In genomic region chr12:51341259-51342007, GRCh38 we compare ENCODE assay signal across 8 cellular contexts. TPM values are rescaled to one million over a fixed set of nuclear protein-coding genes. Genes with fewer than 3 reads are reported as not detected.
DNase-seq lines count a peak whose midpoint lies in the region; ATAC-seq and TF ChIP-seq lines count a peak whose summit lies in the region.

No MANE protein-coding gene starts in this region.

- no peak overlapping the region for H3K4me3 ChIP-seq in Karpas-422 (ENCODE audit: low read length)
- peak overlapping the region; percentile 28 to 47 for H3K4me3 ChIP-seq in foreskin fibroblast (ENCODE audit: low read depth in 1 of 2, low read length in 2 of 2)
- peak overlapping the region; percentile 30 to 42 for H3K4me3 ChIP-seq in neutrophil (ENCODE audit: low read depth in 1 of 2, low read length in 1 of 2)
- H3K4me3 ChIP-seq in thoracic aorta, result peak overlapping the region; percentile 56

- H3K9ac ChIP-seq in Karpas-422 (ENCODE audit: low read length), result 0 out of 2 replicates have a peak overlapping the region, but pooled peaks have one; percentile 5

- H3K36me3 ChIP-seq in Karpas-422 (ENCODE audit: insufficient read depth, low read length) (no peaks in the 10 kb centered on the region), neutrophil (no peaks in the 10 kb centered on the region), thoracic aorta (no peaks in the 10 kb centered on the region)

- H3K79me2 ChIP-seq in Karpas-422 (ENCODE audit: low read length), result no peaks in the 10 kb centered on the region

- H3K4me2 ChIP-seq in Karpas-422 (ENCODE audit: low read depth, low read length, poor library complexity, severe bottlenecking), result peak overlapping the region; percentile 27

- TF ChIP-seq CTCF in foreskin fibroblast (IDR thresholded peaks at IDR 0.05; ENCODE audit: low read depth, low read length) (peak; percentile 98), neutrophil (IDR thresholded peaks at IDR 0.05) (peak; percentile 97), thoracic aorta (IDR thresholded peaks at IDR 0.05) (peak; percentile 96)

- no peaks in the 10 kb centered on the region for H3K9me2 ChIP-seq in Karpas-422 (replicated peaks; ENCODE audit: insufficient read depth, low read length)

- H3K9me3 ChIP-seq in Karpas-422 (ENCODE audit: low read length) (no peaks in the 10 kb centered on the region), neutrophil (no peaks in the 10 kb centered on the region), thoracic aorta (no peaks in the 10 kb centered on the region)

- H3K27me3 ChIP-seq in Karpas-422 (ENCODE audit: low read length), result no peaks in the 10 kb centered on the region
- H3K27me3 ChIP-seq in neutrophil, result no peaks in the 10 kb centered on the region
- no peaks in the 10 kb centered on the region for H3K27me3 ChIP-seq in thoracic aorta (replicated peaks; ENCODE audit: insufficient read depth)

- H4K20me1 ChIP-seq in Karpas-422 (ENCODE audit: insufficient read depth, low read depth, low read length), result no peaks in the 10 kb centered on the region

- H3K27ac ChIP-seq in Karpas-422 (ENCODE audit: low read length) (no peak overlapping the region), neutrophil (peak overlapping the region; percentile 60), thoracic aorta (no peak overlapping the region)

- peaks cover 24% of the 10 kb centered on the region for H3K4me1 ChIP-seq in Karpas-422 (ENCODE audit: low read length)
- peaks cover 14 to 17% of the 10 kb centered on the region in 2 experiments for H3K4me1 ChIP-seq in neutrophil (ENCODE audit: control insufficient read depth in 1 of 2, insufficient read depth in 1 of 2, low read depth in 1 of 2, low read length in 1 of 2)
- peaks cover 0 to 8% of the 10 kb centered on the region in 2 donors for H3K4me1 ChIP-seq in thoracic aorta (ENCODE audit: control insufficient read depth in 1 of 2, low read depth in 2 of 2)

- no peak for ATAC-seq in thoracic aorta (ENCODE audit: insufficient number of reproducible peaks, low FRiP score, low read depth)
- no peak for ATAC-seq in GM21360 (IDR thresholded peaks at IDR 0.05; ENCODE audit: unreplicated experiment)

- H2AFZ ChIP-seq in Karpas-422 (ENCODE audit: low read length), result no peak overlapping the region

- DNase-seq in EL (peak; percentile 70), Karpas-422 (peak; percentile 91), RPMI8226 (peak; percentile 79), foreskin fibroblast (peak; percentile 55 to 86), thoracic aorta (ENCODE audit: low spot score) (peak; percentile 20)
- peak; percentile 51 for DNase-seq in activated effector memory CD4-positive, alpha-beta T cell treated with Interleukin-2 at 50 U/mL for 16 hours

RNA-seq across cellular contexts. Expression of gene CELA1, which starts 5.0 kb away (rescaled TPM):
- not detected in 2 replicates for total RNA-seq in Karpas-422 (2014; rRNA removed; shearing (Covaris generic); ENCODE audit: low replicate concordance)
- total RNA-seq in thoracic aorta, result not detected

RNA-seq across cellular contexts. Expression of gene BIN2, which starts 17.5 kb away (rescaled TPM):
- 5.5 and 10.0 TPM in 2 replicates for total RNA-seq in Karpas-422 (2014; rRNA removed; shearing (Covaris generic); ENCODE audit: low replicate concordance)
- total RNA-seq in thoracic aorta, result 10 to 100 TPM in 1 of 2 donors, 1 to 10 TPM in 1; 4.6 to 11.9 TPM

RNA-seq across cellular contexts. Expression of gene GALNT6, which starts 49.8 kb away (rescaled TPM):
- 9.1 and 9.6 TPM in 2 replicates for total RNA-seq in Karpas-422 (2014; rRNA removed; shearing (Covaris generic); ENCODE audit: low replicate concordance)
- total RNA-seq in thoracic aorta, result 10 to 100 TPM in 1 of 2 donors, 1 to 10 TPM in 1; 9.9 to 11.5 TPM

Comparison
In these comparisons a context has a peak if more than half of its experiments do, and no peak if none do; other contexts are left out.
1. DNase-seq: peak in every context shown above with its lines; median percentile 91 in Karpas-422; 79 in RPMI8226; 70 in foreskin fibroblast; 70 in EL; 51 in activated effector memory CD4-positive, alpha-beta T cell treated with Interleukin-2 at 50 U/mL for 16 hours; 20 in thoracic aorta.